ENCODE assay signal across 1 cellular context in genomic region chr5:173744527-173744926, GRCh38.
TF ChIP-seq lines count a peak whose summit lies in the region.

No MANE protein-coding gene starts in this region.

TF ChIP-seq in GM12878, 131 proteins besides CTCF, POLR2A, EP300 and RAD21 (continued from another document):
- TF ChIP-seq MEF2B (IDR thresholded peaks at IDR 0.05; ENCODE audit: partially characterized antibody, poor library complexity, severe bottlenecking), result no peak
- no peak for TF ChIP-seq STAT3 (IDR thresholded peaks at IDR 0.05; ENCODE audit: low read depth, low read length)
